9 cellular contexts compared by ENCODE assay signal in the genomic region with DNA sequence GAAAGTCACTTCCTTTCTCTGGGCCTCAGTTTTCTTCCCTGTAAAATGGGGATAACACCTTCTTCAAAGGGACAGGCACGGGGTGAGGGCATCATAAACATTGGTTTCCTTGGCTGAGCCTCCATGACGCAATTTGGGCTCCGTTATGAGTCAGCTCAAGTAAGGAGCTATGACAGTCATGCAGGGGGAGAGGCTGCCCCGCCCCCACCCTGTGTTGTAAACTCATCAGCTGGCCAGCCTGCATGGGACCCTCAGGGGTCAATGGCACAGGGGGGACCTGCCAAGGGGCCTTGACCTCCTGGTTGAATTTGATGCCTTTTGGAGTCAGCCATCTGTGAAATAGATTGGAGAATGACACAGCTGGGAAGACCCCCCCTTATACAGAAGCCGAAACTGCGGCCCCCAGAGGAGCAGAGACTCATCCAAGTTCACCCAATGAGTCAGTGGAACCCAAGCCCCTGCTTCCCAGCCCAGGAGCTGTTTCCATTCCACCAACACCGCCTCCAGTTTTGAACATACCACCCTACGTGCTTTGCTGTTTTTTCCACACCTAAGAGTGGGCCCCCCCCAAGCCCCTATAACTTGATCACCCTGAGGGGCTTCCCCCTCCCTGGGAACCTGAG. TPM values are rescaled to one million over a fixed set of nuclear protein-coding genes. Genes with fewer than 3 reads are reported as not detected.
A peak's percentile ranks its signal among the peaks of the same experiment; 100 is the strongest.
DNase-seq lines count a peak whose midpoint lies in the region; ATAC-seq, FAIRE-seq and TF ChIP-seq lines count a peak whose summit lies in the region.
"Had no signal": no experiment of that assay in that cellular context is flagged by ENCODE, and none has a peak within 500 bp of the region (broad histone marks: within the 10 kb centered on the region; RNA-seq: fewer than 3 reads in every experiment).

No MANE protein-coding gene starts in this region.

- H3K27me3 Mint-ChIP-seq in T-helper 2 cell treated with Interferon-gamma antibody and Interleukin-4, amounts not matched to agents 5 μg/mL and 100 μg/mL, for 36 hours (ENCODE audit: low read depth): no peaks in the 10 kb centered on the region

- TF ChIP-seq CTCF in bronchial epithelial cell (IDR thresholded peaks at IDR 0.05; ENCODE audit: insufficient read depth, low read length, severe bottlenecking): no peak

- FAIRE-seq in bronchial epithelial cell (lab: Jason Lieb, UNC): no peak

- DNase-seq in T-helper 2 cell treated with Interferon-gamma antibody and Interleukin-4, amounts not matched to agents 5 μg/mL and 100 μg/mL, for 36 hours (ENCODE audit: low spot score): peak; percentile 89
- DNase-seq in bronchial epithelial cell (ENCODE audit: low read depth): peak; percentile 60
- peak; percentile 79 to 80 for DNase-seq in stimulated activated CD4-positive, alpha-beta T cell treated with anti-CD3 and anti-CD28 coated beads, Interleukin-4, amount 100 ng/mL, for 48 hours (ENCODE audit: low read depth in 2 of 2)
- no peak for DNase-seq in NCI-H2196 (lab: John Stamatoyannopoulos, UW; ENCODE audit: unreplicated experiment)
- DNase-seq in NCI-H82 treated with DMSO at 0.1 percent for 48 hours (lab: John Stamatoyannopoulos, UW; ENCODE audit: unreplicated experiment): no peak
- no peak for DNase-seq in kidney glomerular epithelial cell (lab: John Stamatoyannopoulos, UW)
- no peak for DNase-seq in ureter (ENCODE audit: low spot score)

- H3K4me1 Mint-ChIP-seq in T-helper 2 cell treated with Interferon-gamma antibody and Interleukin-4, amounts not matched to agents 5 μg/mL and 100 μg/mL, for 36 hours (ENCODE audit: low read depth): peaks cover 61% of the 10 kb centered on the region

- H3K9me3 Mint-ChIP-seq in T-helper 2 cell treated with Interferon-gamma antibody and Interleukin-4, amounts not matched to agents 5 μg/mL and 100 μg/mL, for 36 hours: no peaks in the 10 kb centered on the region

- peaks cover 16% of the 10 kb centered on the region for H3K36me3 Mint-ChIP-seq in T-helper 2 cell treated with Interferon-gamma antibody and Interleukin-4, amounts not matched to agents 5 μg/mL and 100 μg/mL, for 36 hours (ENCODE audit: low read depth)

- no peak overlapping the region for H3K4me3 ChIP-seq in bronchial epithelial cell (ENCODE audit: low read depth, low read length)

- H3K4me3 Mint-ChIP-seq in T-helper 2 cell treated with Interferon-gamma antibody and Interleukin-4, amounts not matched to agents 5 μg/mL and 100 μg/mL, for 36 hours: peak overlapping the region; percentile 32

- no peaks in the 10 kb centered on the region for H3K36me3 ChIP-seq in bronchial epithelial cell (ENCODE audit: control insufficient read depth, insufficient read depth, low read length)

- H3K27ac Mint-ChIP-seq in T-helper 2 cell treated with Interferon-gamma antibody and Interleukin-4, amounts not matched to agents 5 μg/mL and 100 μg/mL, for 36 hours: peak overlapping the region; percentile 92

- peaks cover 2% of the 10 kb centered on the region for H3K27me3 ChIP-seq in bronchial epithelial cell (ENCODE audit: control insufficient read depth, insufficient read depth, low read length)

- peak; percentile 35 for ATAC-seq in GM19351 (IDR thresholded peaks at IDR 0.05; ENCODE audit: unreplicated experiment)

RNA-seq across cellular contexts. Expression of gene RUNX3, which starts 36.8 kb away (rescaled TPM):
- 0.13 and 0.26 TPM in 2 replicates for total RNA-seq in bronchial epithelial cell
- total RNA-seq in ureter: 5.3 TPM
- total RNA-seq: dermis microvascular lymphatic vessel endothelial cell had no signal

Comparison
In these comparisons a context has a peak if more than half of its experiments do, and no peak if none do; other contexts are left out.
1. DNase-seq: peak in T-helper 2 cell treated with Interferon-gamma antibody and Interleukin-4, amounts not matched to agents 5 μg/mL and 100 μg/mL, for 36 hours (single experiment), bronchial epithelial cell (single experiment) and stimulated activated CD4-positive, alpha-beta T cell treated with anti-CD3 and anti-CD28 coated beads, Interleukin-4, amount 100 ng/mL, for 48 hours (2 of 2); none in NCI-H2196 (single experiment), NCI-H82 treated with DMSO at 0.1 percent for 48 hours (single experiment), kidney glomerular epithelial cell (single experiment) and ureter (single experiment).